7 cellular contexts compared by ENCODE assay signal in the genomic region with DNA sequence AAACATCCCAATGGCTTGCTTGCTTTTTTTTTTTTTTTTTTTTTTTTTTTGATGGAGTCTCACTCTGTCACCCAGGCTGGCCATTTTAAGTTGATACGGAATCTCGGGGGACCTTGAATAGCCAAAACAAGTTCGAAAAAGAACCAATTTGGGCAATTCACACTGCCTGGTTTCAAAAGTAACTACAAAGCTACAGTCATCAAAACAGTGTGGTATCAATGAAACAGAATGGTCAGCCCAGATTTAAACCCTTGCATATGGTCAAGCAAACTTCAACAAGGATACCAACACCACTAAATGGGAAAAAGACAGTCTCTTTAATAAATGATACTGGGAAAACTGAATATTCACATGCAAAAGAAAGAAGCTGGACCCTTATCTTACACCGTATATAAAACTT.
"Had no signal": no experiment of that assay in that cellular context is flagged by ENCODE, and none has a peak within 500 bp of the region (broad histone marks: within the 10 kb centered on the region; RNA-seq: fewer than 3 reads in every experiment).

No MANE protein-coding gene starts in this region.

- H3K4me1 ChIP-seq: HAP-1 had no signal

- H3K4me3 ChIP-seq: GM23248, HAP-1 had no signal

- DNase-seq: GM23248, GOT3, H7, IMR-90, KBM-7 had no signal

- H3K9me3 ChIP-seq: HAP-1 had no signal

- H3K27ac ChIP-seq: GM23248 had no signal

- H2AFZ ChIP-seq: GM23248 had no signal

- FAIRE-seq: HTR-8/SVneo had no signal

- H3K9ac ChIP-seq: GM23248 had no signal
